Comparison of ENCODE assay signal across 8 cellular contexts in the genomic region with DNA sequence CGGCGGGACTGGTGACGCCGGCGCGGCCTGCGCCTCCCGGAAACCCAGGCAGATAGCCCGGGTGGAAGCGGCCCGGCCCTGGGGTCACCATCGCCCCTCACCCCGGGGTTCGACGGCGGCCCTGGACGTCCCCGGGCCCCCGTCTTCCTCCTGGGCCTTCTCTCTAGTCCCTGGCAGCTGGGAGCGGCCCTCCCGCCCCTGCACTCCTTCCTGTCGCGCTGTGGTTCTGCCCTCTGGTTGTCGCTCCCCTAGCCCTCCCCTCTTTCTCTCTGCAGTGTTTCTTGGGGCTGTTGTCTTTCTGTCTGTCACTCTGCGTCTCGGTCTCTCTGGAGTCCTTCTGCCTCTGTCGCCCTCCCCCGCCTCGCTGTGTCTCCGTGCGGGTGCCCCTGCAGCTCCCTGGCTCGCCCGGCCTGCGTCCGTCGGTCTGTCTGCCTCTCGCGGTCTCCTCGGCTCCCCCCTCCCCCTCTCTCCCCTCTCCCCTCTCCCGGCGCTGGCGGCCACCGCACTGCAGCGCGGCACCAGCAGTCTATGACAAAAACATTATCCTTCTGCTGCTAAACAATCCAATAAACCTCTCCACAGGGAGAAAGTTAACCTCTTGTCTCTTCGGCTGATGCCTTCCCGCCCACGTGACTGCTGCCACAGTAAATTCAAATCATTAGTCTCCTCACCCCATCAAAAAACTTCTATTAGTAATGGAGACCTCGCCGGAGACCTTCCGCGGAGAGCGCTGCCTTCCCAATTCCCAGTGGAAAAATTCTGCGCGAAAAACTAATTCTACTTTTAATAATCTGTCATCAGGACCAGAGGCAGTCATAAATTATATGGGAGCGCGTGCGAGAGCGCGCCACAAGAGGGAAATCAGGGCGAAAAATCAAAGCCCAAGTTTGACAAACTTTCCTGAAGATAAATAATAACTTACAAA.
DNase-seq lines count a peak whose midpoint lies in the region; ATAC-seq and TF ChIP-seq lines count a peak whose summit lies in the region.

No MANE protein-coding gene starts in this region.

- H3K4me1 ChIP-seq in CD4-positive, CD25-positive, alpha-beta regulatory T cell (ENCODE audit: control insufficient read depth, insufficient read depth, low read length, poor library complexity, severe bottlenecking) = peaks cover 30% of the 10 kb centered on the region
- peaks cover 6% of the 10 kb centered on the region for H3K4me1 ChIP-seq in mesendoderm (ENCODE audit: control insufficient read depth, low read depth, low read length)

- H3K23ac ChIP-seq in mesendoderm (ENCODE audit: low read length) = no peak overlapping the region

- no peak for TF ChIP-seq RAD21 in Ishikawa (IDR thresholded peaks at IDR 0.05; ENCODE audit: low read depth)

- intact Hi-C loops in sciatic nerve (cut with DNase I) = no loop called here

- H3K4me1 Mint-ChIP-seq in CD4-positive, CD25-positive, alpha-beta regulatory T cell = peaks cover 0 to 39% (median 16%) of the 10 kb centered on the region in 4 donors
- H3K4me1 Mint-ChIP-seq in activated naive CD4-positive, alpha-beta T cell treated with anti-CD3 and anti-CD28 coated beads, Interleukin-2, amount 50 U/mL, for 24 hours = peaks cover 23% of the 10 kb centered on the region

- no peak for TF ChIP-seq EP300 in Ishikawa (IDR thresholded peaks at IDR 0.05; ENCODE audit: borderline replicate concordance)

- peaks cover 0 to 10% (median 2%) of the 10 kb centered on the region in 7 donors for H3K9me3 Mint-ChIP-seq in CD4-positive, CD25-positive, alpha-beta regulatory T cell
- no peaks in the 10 kb centered on the region for H3K9me3 Mint-ChIP-seq in activated naive CD4-positive, alpha-beta T cell treated with anti-CD3 and anti-CD28 coated beads, Interleukin-2, amount 50 U/mL, for 24 hours

- no CpG with 5 or more reads among the region's 61 CpGs for WGBS in mesendoderm (ENCODE audit: extremely low coverage, insufficient coverage, low lambda C conversion rate)

- peak overlapping the region in 1 of 3 donors; percentile 82 for H3K27ac Mint-ChIP-seq in CD4-positive, CD25-positive, alpha-beta regulatory T cell
- peak overlapping the region; percentile 33 for H3K27ac Mint-ChIP-seq in activated naive CD4-positive, alpha-beta T cell treated with anti-CD3 and anti-CD28 coated beads, Interleukin-2, amount 50 U/mL, for 24 hours

- no peak overlapping the region for H2BK15ac ChIP-seq in mesendoderm (replicated peaks; ENCODE audit: low read depth)

- H3K79me2 ChIP-seq in mesendoderm (ENCODE audit: control insufficient read depth, insufficient read depth, low read length) = no peaks in the 10 kb centered on the region

- H3K36me3 Mint-ChIP-seq in CD4-positive, CD25-positive, alpha-beta regulatory T cell = no peaks in the 10 kb centered on the region
- no peaks in the 10 kb centered on the region for H3K36me3 Mint-ChIP-seq in activated naive CD4-positive, alpha-beta T cell treated with anti-CD3 and anti-CD28 coated beads, Interleukin-2, amount 50 U/mL, for 24 hours

- H3K56ac ChIP-seq in mesendoderm (ENCODE audit: low read length) = peak overlapping the region; percentile 89

- H2BK5ac ChIP-seq in mesendoderm (ENCODE audit: low read length) = peak overlapping the region; percentile 63

- peak overlapping the region; percentile 89 for H3K18ac ChIP-seq in mesendoderm (ENCODE audit: low read length)

- peak overlapping the region; percentile 94 for H3K4me2 ChIP-seq in mesendoderm (ENCODE audit: low read length)

- no peak overlapping the region for H3K27ac ChIP-seq in CD4-positive, CD25-positive, alpha-beta regulatory T cell (ENCODE audit: insufficient read depth, low read length, poor library complexity, severe bottlenecking)
- H3K27ac ChIP-seq in mesendoderm (ENCODE audit: low read depth, low read length) = peak overlapping the region; percentile 65

- no peaks in the 10 kb centered on the region for H3K36me3 ChIP-seq in CD4-positive, CD25-positive, alpha-beta regulatory T cell (ENCODE audit: control insufficient read depth, insufficient read depth, low read length)
- H3K36me3 ChIP-seq in mesendoderm (ENCODE audit: control insufficient read depth, insufficient read depth, low read length) = no peaks in the 10 kb centered on the region

- peak overlapping the region; percentile 77 for H3K9ac ChIP-seq in mesendoderm (ENCODE audit: low read length)

- H2AK5ac ChIP-seq in mesendoderm (ENCODE audit: low read length) = no peak overlapping the region

- no peak overlapping the region for H2BK120ac ChIP-seq in mesendoderm (ENCODE audit: low read depth, low read length)

- DNase-seq in CD4-positive, CD25-positive, alpha-beta regulatory T cell = peak in 2 of 3 donors; percentile 25 to 30
- peak; percentile 85 for DNase-seq in mesendoderm
- no peak for DNase-seq in A172 (ENCODE audit: low spot score)
- no peak for DNase-seq in sciatic nerve (ENCODE audit: low spot score)
- DNase-seq in GF-D8 (lab: John Stamatoyannopoulos, UW) = no peak

- peaks cover 30% of the 10 kb centered on the region for H3K27me3 ChIP-seq in CD4-positive, CD25-positive, alpha-beta regulatory T cell (ENCODE audit: control insufficient read depth, insufficient read depth, low read length)
- H3K27me3 ChIP-seq in mesendoderm (ENCODE audit: insufficient read depth, low read length, poor library complexity) = peaks cover 30% of the 10 kb centered on the region

- no peaks in the 10 kb centered on the region for H3K9me3 ChIP-seq in CD4-positive, CD25-positive, alpha-beta regulatory T cell (ENCODE audit: control insufficient read depth in 2 of 2, low read length in 2 of 2)

- peak; percentile 57 to 60 for ATAC-seq in CD4-positive, CD25-positive, alpha-beta regulatory T cell (ENCODE audit: low read depth in 2 of 2)
- ATAC-seq in GM21825 (IDR thresholded peaks at IDR 0.05; ENCODE audit: unreplicated experiment) (no peak), sciatic nerve (no peak)

- H3K4ac ChIP-seq in mesendoderm (ENCODE audit: low read depth, low read length) = peak overlapping the region; percentile 86

- H4K8ac ChIP-seq in mesendoderm (ENCODE audit: low read depth, low read length) = no peak overlapping the region

- peaks cover 71% of the 10 kb centered on the region for H3K27me3 Mint-ChIP-seq in CD4-positive, CD25-positive, alpha-beta regulatory T cell
- peaks cover 52% of the 10 kb centered on the region for H3K27me3 Mint-ChIP-seq in activated naive CD4-positive, alpha-beta T cell treated with anti-CD3 and anti-CD28 coated beads, Interleukin-2, amount 50 U/mL, for 24 hours

- H3K4me3 ChIP-seq in CD4-positive, CD25-positive, alpha-beta regulatory T cell (ENCODE audit: low read depth, low read length) = no peak overlapping the region
- peak overlapping the region; percentile 22 for H3K4me3 ChIP-seq in mesendoderm (ENCODE audit: low read length)

- H3K79me1 ChIP-seq in mesendoderm (ENCODE audit: low read length) = no peaks in the 10 kb centered on the region

- no peak overlapping the region for H4K5ac ChIP-seq in mesendoderm (ENCODE audit: low read length)

- peak overlapping the region; percentile 76 to 89 (median 81) for H3K4me3 Mint-ChIP-seq in CD4-positive, CD25-positive, alpha-beta regulatory T cell
- H3K4me3 Mint-ChIP-seq in activated naive CD4-positive, alpha-beta T cell treated with anti-CD3 and anti-CD28 coated beads, Interleukin-2, amount 50 U/mL, for 24 hours = peak overlapping the region; percentile 88

TF ChIP-seq in Ishikawa, 13 proteins besides CTCF, POLR2A, EP300 and RAD21:
- no peak for TF ChIP-seq TEAD4 (IDR thresholded peaks at IDR 0.05)
- no peak for TF ChIP-seq YY1 (IDR thresholded peaks at IDR 0.05; ENCODE audit: low read depth)
- TF ChIP-seq USF1 (IDR thresholded peaks at IDR 0.05) = peak; percentile 80
- no peak for TF ChIP-seq NFIC (IDR thresholded peaks at IDR 0.05)

Comparison
In these comparisons a context has a peak if more than half of its experiments do, and no peak if none do; other contexts are left out.
1. ATAC-seq: peak in CD4-positive, CD25-positive, alpha-beta regulatory T cell (2 of 2); none in GM21825 (single experiment) and sciatic nerve (single experiment).
2. DNase-seq: peak in CD4-positive, CD25-positive, alpha-beta regulatory T cell (2 of 3) and mesendoderm (single experiment); none in A172 (single experiment), sciatic nerve (single experiment) and GF-D8 (single experiment).